ENCODE assay signal across 16 cellular contexts in genomic region chr6:13472099-13472498, GRCh38.
"Had no signal": no experiment of that assay in that cellular context is flagged by ENCODE, and none has a peak within 500 bp of the region (broad histone marks: within the 10 kb centered on the region; RNA-seq: fewer than 3 reads in every experiment).

No MANE protein-coding gene starts in this region.

- H3K27ac ChIP-seq: breast epithelium, hepatocyte, lower lobe of right lung, thyroid gland had no signal

- H3K9me3 ChIP-seq: breast epithelium, thyroid gland had no signal

- H3K27ac Mint-ChIP-seq: activated CD4-positive, alpha-beta memory T cell treated with anti-CD3 and anti-CD28 coated beads, Interleukin-2, amount 10 ng/mL, durations not matched to agents 7 days and 5 days; activated naive CD4-positive, alpha-beta T cell treated with anti-CD3 and anti-CD28 coated beads for 36 hours; activated T-cell treated with anti-CD3 and anti-CD28 coated beads, Interleukin-2, amount 50 U/mL, for 24 hours; activated T-helper 2 cell treated with anti-CD3 and anti-CD28 coated beads, Interferon-gamma antibody, Interleukin-2, Interleukin-4, amounts not matched to agents 10 μg/mL and 5 μg/mL and 100 μg/mL, durations not matched to agents 14 hours and 24 hours and 36 hours; naive thymus-derived CD8-positive, alpha-beta T cell; T-helper 2 cell treated with Interferon-gamma antibody and Interleukin-4, amounts not matched to agents 5 μg/mL and 100 μg/mL, for 36 hours; WTC11 had no signal

- H3K4me1 ChIP-seq: breast epithelium, lower lobe of right lung, thyroid gland had no signal

- H3K4me1 Mint-ChIP-seq: activated CD4-positive, alpha-beta memory T cell treated with anti-CD3 and anti-CD28 coated beads, Interleukin-2, amount 10 ng/mL, durations not matched to agents 7 days and 5 days had no signal

- H3K4me3 ChIP-seq: breast epithelium, hepatocyte, lower lobe of right lung, thyroid gland had no signal

- H3K9me3 Mint-ChIP-seq: activated naive CD4-positive, alpha-beta T cell treated with anti-CD3 and anti-CD28 coated beads for 36 hours had no signal

- H3K27me3 Mint-ChIP-seq: activated CD4-positive, alpha-beta memory T cell treated with anti-CD3 and anti-CD28 coated beads, Interleukin-2, amount 10 ng/mL, durations not matched to agents 7 days and 5 days; activated T-cell treated with anti-CD3 and anti-CD28 coated beads, Interleukin-2, amount 50 U/mL, for 24 hours; naive thymus-derived CD8-positive, alpha-beta T cell had no signal

- H3K36me3 ChIP-seq: breast epithelium, thyroid gland had no signal

- H3K4me2 ChIP-seq: hepatocyte had no signal

- DNase-seq: activated CD4-positive, alpha-beta memory T cell treated with anti-CD3 and anti-CD28 coated beads, Interleukin-2, amount 10 ng/mL, durations not matched to agents 7 days and 5 days; activated CD4-positive, alpha-beta T cell treated with anti-CD3 and anti-CD28 coated beads for 4 hours; activated naive CD4-positive, alpha-beta T cell treated with anti-CD3 and anti-CD28 coated beads for 36 hours; activated T-cell treated with anti-CD3 and anti-CD28 coated beads, Interleukin-2, amount 50 U/mL, for 24 hours; cortex of kidney; effector CD4-positive, alpha-beta T cell; left cardiac atrium; lower lobe of right lung; naive thymus-derived CD8-positive, alpha-beta T cell; stimulated activated naive CD4-positive, alpha-beta T cell treated with Interleukin-2 at 50 U/mL for 16 hours; thyroid gland had no signal

- ATAC-seq: left cardiac atrium; lower lobe of right lung; naive thymus-derived CD8-positive, alpha-beta T cell; WTC11 had no signal

- H2AFZ ChIP-seq: hepatocyte had no signal

- H3K4me3 Mint-ChIP-seq: activated CD4-positive, alpha-beta memory T cell treated with anti-CD3 and anti-CD28 coated beads, Interleukin-2, amount 10 ng/mL, durations not matched to agents 7 days and 5 days; activated naive CD4-positive, alpha-beta T cell treated with anti-CD3 and anti-CD28 coated beads for 36 hours; activated T-cell treated with anti-CD3 and anti-CD28 coated beads, Interleukin-2, amount 50 U/mL, for 24 hours; naive thymus-derived CD8-positive, alpha-beta T cell; T-helper 2 cell treated with Interferon-gamma antibody and Interleukin-4, amounts not matched to agents 5 μg/mL and 100 μg/mL, for 36 hours; WTC11 had no signal

- H3K27me3 ChIP-seq: breast epithelium, hepatocyte, thyroid gland had no signal
